ENCODE assay signal across 2 cellular contexts in the genomic region with DNA sequence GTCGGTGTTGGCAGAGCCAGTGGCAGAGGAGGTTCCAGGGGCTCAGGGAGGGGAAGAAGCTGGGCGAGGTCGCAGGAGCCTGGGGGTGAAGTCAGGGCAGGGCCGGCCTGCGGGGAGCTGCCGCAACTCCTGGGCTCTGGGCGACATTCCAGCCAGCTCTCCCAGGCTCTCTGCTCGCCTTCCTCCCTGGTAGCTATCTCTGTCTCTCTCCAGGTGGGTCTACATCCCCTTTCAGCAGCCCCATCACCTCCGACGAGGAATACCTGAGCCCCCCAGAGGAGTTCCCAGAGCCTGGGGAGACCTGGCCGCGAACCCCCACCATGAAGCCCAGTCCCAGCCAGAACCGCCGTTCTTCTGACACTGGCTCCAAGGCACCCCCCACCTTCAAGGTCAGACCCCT.
TF ChIP-seq lines count a peak whose summit lies in the region.

No MANE protein-coding gene starts in this region.

TF ChIP-seq in GM23338, 12 proteins besides CTCF, POLR2A, EP300 and RAD21 (continues in another document):
- TF ChIP-seq, protein P1, sequence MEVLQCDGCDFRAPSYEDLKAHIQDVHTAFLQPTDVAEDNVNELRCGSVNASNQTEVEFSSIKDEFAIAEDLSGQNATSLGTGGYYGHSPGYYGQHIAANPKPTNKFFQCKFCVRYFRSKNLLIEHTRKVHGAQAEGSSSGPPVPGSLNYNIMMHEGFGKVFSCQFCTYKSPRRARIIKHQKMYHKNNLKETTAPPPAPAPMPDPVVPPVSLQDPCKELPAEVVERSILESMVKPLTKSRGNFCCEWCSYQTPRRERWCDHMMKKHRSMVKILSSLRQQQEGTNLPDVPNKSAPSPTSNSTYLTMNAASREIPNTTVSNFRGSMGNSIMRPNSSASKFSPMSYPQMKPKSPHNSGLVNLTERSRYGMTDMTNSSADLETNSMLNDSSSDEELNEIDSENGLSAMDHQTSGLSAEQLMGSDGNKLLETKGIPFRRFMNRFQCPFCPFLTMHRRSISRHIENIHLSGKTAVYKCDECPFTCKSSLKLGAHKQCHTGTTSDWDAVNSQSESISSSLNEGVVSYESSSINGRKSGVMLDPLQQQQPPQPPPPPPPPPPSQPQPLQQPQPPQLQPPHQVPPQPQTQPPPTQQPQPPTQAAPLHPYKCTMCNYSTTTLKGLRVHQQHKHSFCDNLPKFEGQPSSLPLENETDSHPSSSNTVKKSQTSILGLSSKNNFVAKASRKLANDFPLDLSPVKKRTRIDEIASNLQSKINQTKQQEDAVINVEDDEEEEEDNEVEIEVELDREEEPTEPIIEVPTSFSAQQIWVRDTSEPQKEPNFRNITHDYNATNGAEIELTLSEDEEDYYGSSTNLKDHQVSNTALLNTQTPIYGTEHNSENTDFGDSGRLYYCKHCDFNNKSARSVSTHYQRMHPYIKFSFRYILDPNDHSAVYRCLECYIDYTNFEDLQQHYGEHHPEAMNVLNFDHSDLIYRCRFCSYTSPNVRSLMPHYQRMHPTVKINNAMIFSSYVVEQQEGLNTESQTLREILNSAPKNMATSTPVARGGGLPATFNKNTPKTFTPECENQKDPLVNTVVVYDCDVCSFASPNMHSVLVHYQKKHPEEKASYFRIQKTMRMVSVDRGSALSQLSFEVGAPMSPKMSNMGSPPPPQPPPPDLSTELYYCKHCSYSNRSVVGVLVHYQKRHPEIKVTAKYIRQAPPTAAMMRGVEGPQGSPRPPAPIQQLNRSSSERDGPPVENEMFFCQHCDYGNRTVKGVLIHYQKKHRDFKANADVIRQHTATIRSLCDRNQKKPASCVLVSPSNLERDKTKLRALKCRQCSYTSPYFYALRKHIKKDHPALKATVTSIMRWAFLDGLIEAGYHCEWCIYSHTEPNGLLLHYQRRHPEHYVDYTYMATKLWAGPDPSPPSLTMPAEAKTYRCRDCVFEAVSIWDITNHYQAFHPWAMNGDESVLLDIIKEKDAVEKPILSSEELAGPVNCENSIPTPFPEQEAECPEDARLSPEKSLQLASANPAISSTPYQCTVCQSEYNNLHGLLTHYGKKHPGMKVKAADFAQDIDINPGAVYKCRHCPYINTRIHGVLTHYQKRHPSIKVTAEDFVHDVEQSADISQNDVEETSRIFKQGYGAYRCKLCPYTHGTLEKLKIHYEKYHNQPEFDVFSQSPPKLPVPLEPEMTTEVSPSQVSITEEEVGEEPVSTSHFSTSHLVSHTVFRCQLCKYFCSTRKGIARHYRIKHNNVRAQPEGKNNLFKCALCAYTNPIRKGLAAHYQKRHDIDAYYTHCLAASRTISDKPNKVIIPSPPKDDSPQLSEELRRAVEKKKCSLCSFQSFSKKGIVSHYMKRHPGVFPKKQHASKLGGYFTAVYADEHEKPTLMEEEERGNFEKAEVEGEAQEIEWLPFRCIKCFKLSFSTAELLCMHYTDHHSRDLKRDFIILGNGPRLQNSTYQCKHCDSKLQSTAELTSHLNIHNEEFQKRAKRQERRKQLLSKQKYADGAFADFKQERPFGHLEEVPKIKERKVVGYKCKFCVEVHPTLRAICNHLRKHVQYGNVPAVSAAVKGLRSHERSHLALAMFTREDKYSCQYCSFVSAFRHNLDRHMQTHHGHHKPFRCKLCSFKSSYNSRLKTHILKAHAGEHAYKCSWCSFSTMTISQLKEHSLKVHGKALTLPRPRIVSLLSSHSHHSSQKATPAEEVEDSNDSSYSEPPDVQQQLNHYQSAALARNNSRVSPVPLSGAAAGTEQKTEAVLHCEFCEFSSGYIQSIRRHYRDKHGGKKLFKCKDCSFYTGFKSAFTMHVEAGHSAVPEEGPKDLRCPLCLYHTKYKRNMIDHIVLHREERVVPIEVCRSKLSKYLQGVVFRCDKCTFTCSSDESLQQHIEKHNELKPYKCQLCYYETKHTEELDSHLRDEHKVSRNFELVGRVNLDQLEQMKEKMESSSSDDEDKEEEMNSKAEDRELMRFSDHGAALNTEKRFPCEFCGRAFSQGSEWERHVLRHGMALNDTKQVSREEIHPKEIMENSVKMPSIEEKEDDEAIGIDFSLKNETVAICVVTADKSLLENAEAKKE (CRISPR knock-in tag; IDR thresholded peaks at IDR 0.05), result no peak
- TF ChIP-seq REST (IDR thresholded peaks at IDR 0.05; ENCODE audit: unreplicated experiment) (no peak), STAT1 (IDR thresholded peaks at IDR 0.05; ENCODE audit: unreplicated experiment) (no peak), ZNF114 (CRISPR knock-in tag; IDR thresholded peaks at IDR 0.05) (no peak), EZH2 (IDR thresholded peaks at IDR 0.05; ENCODE audit: low read depth, unreplicated experiment) (no peak), JUNB (IDR thresholded peaks at IDR 0.05; ENCODE audit: unreplicated experiment) (no peak), NANOG (IDR thresholded peaks at IDR 0.05; ENCODE audit: borderline replicate concordance) (no peak), ETS1 (IDR thresholded peaks at IDR 0.05) (no peak), EZH2phosphoT487 (IDR thresholded peaks at IDR 0.05; ENCODE audit: unreplicated experiment) (no peak), POLR2AphosphoS5 (IDR thresholded peaks at IDR 0.05; ENCODE audit: low read depth) (no peak)

TF ChIP-seq in WTC11, 78 proteins besides CTCF, POLR2A, EP300 and RAD21 (continued from another document):
- TF ChIP-seq, protein P2, sequence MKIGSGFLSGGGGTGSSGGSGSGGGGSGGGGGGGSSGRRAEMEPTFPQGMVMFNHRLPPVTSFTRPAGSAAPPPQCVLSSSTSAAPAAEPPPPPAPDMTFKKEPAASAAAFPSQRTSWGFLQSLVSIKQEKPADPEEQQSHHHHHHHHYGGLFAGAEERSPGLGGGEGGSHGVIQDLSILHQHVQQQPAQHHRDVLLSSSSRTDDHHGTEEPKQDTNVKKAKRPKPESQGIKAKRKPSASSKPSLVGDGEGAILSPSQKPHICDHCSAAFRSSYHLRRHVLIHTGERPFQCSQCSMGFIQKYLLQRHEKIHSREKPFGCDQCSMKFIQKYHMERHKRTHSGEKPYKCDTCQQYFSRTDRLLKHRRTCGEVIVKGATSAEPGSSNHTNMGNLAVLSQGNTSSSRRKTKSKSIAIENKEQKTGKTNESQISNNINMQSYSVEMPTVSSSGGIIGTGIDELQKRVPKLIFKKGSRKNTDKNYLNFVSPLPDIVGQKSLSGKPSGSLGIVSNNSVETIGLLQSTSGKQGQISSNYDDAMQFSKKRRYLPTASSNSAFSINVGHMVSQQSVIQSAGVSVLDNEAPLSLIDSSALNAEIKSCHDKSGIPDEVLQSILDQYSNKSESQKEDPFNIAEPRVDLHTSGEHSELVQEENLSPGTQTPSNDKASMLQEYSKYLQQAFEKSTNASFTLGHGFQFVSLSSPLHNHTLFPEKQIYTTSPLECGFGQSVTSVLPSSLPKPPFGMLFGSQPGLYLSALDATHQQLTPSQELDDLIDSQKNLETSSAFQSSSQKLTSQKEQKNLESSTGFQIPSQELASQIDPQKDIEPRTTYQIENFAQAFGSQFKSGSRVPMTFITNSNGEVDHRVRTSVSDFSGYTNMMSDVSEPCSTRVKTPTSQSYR (CRISPR knock-in tag; IDR thresholded peaks at IDR 0.05), result no peak
- no peak for TF ChIP-seq ZNF232 (CRISPR knock-in tag; IDR thresholded peaks at IDR 0.05)
- TF ChIP-seq NR2C2 (CRISPR knock-in tag; IDR thresholded peaks at IDR 0.05), result no peak
- TF ChIP-seq TEAD1 (CRISPR knock-in tag; IDR thresholded peaks at IDR 0.05), result no peak
- TF ChIP-seq, protein P3, sequence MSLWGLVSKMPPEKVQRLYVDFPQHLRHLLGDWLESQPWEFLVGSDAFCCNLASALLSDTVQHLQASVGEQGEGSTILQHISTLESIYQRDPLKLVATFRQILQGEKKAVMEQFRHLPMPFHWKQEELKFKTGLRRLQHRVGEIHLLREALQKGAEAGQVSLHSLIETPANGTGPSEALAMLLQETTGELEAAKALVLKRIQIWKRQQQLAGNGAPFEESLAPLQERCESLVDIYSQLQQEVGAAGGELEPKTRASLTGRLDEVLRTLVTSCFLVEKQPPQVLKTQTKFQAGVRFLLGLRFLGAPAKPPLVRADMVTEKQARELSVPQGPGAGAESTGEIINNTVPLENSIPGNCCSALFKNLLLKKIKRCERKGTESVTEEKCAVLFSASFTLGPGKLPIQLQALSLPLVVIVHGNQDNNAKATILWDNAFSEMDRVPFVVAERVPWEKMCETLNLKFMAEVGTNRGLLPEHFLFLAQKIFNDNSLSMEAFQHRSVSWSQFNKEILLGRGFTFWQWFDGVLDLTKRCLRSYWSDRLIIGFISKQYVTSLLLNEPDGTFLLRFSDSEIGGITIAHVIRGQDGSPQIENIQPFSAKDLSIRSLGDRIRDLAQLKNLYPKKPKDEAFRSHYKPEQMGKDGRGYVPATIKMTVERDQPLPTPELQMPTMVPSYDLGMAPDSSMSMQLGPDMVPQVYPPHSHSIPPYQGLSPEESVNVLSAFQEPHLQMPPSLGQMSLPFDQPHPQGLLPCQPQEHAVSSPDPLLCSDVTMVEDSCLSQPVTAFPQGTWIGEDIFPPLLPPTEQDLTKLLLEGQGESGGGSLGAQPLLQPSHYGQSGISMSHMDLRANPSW (CRISPR knock-in tag; conservative IDR thresholded peaks at IDR 0.05; ENCODE audit: low read depth), result no peak
- TF ChIP-seq ZNF121 (CRISPR knock-in tag; IDR thresholded peaks at IDR 0.05), result no peak
- TF ChIP-seq, protein P4, sequence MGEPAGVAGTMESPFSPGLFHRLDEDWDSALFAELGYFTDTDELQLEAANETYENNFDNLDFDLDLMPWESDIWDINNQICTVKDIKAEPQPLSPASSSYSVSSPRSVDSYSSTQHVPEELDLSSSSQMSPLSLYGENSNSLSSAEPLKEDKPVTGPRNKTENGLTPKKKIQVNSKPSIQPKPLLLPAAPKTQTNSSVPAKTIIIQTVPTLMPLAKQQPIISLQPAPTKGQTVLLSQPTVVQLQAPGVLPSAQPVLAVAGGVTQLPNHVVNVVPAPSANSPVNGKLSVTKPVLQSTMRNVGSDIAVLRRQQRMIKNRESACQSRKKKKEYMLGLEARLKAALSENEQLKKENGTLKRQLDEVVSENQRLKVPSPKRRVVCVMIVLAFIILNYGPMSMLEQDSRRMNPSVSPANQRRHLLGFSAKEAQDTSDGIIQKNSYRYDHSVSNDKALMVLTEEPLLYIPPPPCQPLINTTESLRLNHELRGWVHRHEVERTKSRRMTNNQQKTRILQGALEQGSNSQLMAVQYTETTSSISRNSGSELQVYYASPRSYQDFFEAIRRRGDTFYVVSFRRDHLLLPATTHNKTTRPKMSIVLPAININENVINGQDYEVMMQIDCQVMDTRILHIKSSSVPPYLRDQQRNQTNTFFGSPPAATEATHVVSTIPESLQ (CRISPR knock-in tag; IDR thresholded peaks at IDR 0.05), result no peak
- no peak for TF ChIP-seq ZNF423 (CRISPR knock-in tag; IDR thresholded peaks at IDR 0.05)
- no peak for TF ChIP-seq USF1 (CRISPR knock-in tag; IDR thresholded peaks at IDR 0.05)
- no peak for TF ChIP-seq ZNF317 (CRISPR knock-in tag; IDR thresholded peaks at IDR 0.05; ENCODE audit: borderline replicate concordance, low read depth)
- TF ChIP-seq ELF4 (CRISPR knock-in tag; IDR thresholded peaks at IDR 0.05; ENCODE audit: low read depth), result no peak
- TF ChIP-seq FOXJ3 (CRISPR knock-in tag; IDR thresholded peaks at IDR 0.05; ENCODE audit: borderline replicate concordance), result no peak
- TF ChIP-seq E2F1 (CRISPR knock-in tag; IDR thresholded peaks at IDR 0.05), result no peak
- TF ChIP-seq GRHL2 (CRISPR knock-in tag; IDR thresholded peaks at IDR 0.05; ENCODE audit: insufficient replicate concordance, severe bottlenecking), result no peak
- TF ChIP-seq ZNF396 (CRISPR knock-in tag; IDR thresholded peaks at IDR 0.05; ENCODE audit: borderline replicate concordance), result no peak
- no peak for TF ChIP-seq MYBL2 (CRISPR knock-in tag; IDR thresholded peaks at IDR 0.05)
- no peak for TF ChIP-seq HMGXB4 (CRISPR knock-in tag; IDR thresholded peaks at IDR 0.05)
- no peak for TF ChIP-seq EMX1 (CRISPR knock-in tag; IDR thresholded peaks at IDR 0.05)
TF ChIP-seq in WTC11: peak in this region for 0.
